Comparison of ENCODE assay signal across 1 cellular context in genomic region chr17:77453613-77454559, GRCh38.
TF ChIP-seq lines count a peak whose summit lies in the region.

No MANE protein-coding gene starts in this region.

TF ChIP-seq in K562, 482 proteins besides CTCF, POLR2A, EP300 and RAD21 (continued from another document):
- TF ChIP-seq FOXK2 (conservative IDR thresholded peaks at IDR 0.05 in 1 of 2, IDR thresholded peaks at IDR 0.05 in 1 of 2; ENCODE audit: low read depth in 2 of 2) (no peak; a peak in 1 of 4 replicates), CBX1 (IDR thresholded peaks at IDR 0.05; ENCODE audit: low read depth) (no peak), MEIS2 (IDR thresholded peaks at IDR 0.05; ENCODE audit: partially characterized antibody) (peak; percentile 89), MTA1 (IDR thresholded peaks at IDR 0.05; ENCODE audit: borderline replicate concordance) (0 out of 2 replicates have a peak, but pooled peaks have one; percentile 13), ZBTB40 (IDR thresholded peaks at IDR 0.05) (peak; percentile 42; the same call in 1 of the 2 replicates), ZBTB40 (CRISPR knock-in tag; IDR thresholded peaks at IDR 0.05) (no peak), NR1H2 (CRISPR knock-in tag; IDR thresholded peaks at IDR 0.05) (no peak), ZNF140 (CRISPR knock-in tag; IDR thresholded peaks at IDR 0.05) (no peak), ZNF407 (IDR thresholded peaks at IDR 0.05; ENCODE audit: low read depth) (peak; percentile 89), RCOR1 (IDR thresholded peaks at IDR 0.05; ENCODE audit: borderline replicate concordance in 1 of 2, low read depth in 2 of 2, low read length in 2 of 2) (peak in 1 of 2 experiments; percentile 15; a peak in 1 of 4 replicates), VEZF1 (CRISPR knock-in tag; IDR thresholded peaks at IDR 0.05) (peak; percentile 15; the same call in 1 of the 2 replicates), CBX8 (IDR thresholded peaks at IDR 0.05; ENCODE audit: borderline replicate concordance, extremely low read depth, low read depth, low read length, poor library complexity, severe bottlenecking) (no peak), GATA2 (CRISPR knock-in tag; IDR thresholded peaks at IDR 0.05) (no peak; the same call in 1 of the 2 replicates), TFAP4 (CRISPR knock-in tag; IDR thresholded peaks at IDR 0.05; ENCODE audit: borderline replicate concordance) (peak; percentile 45; the same call in 1 of the 2 replicates)
